1 cellular context compared by ENCODE assay signal in genomic region chr15:52288051-52288942, GRCh38.
A peak's percentile ranks its signal among the peaks of the same experiment; 100 is the strongest.
TF ChIP-seq lines count a peak whose summit lies in the region.

No MANE protein-coding gene starts in this region.

TF ChIP-seq in HepG2, 621 proteins besides CTCF, POLR2A, EP300 and RAD21 (continued from another document and continues in another):
- TF ChIP-seq NCOA1 (CRISPR knock-in tag; IDR thresholded peaks at IDR 0.05) (0 out of 2 replicates have a peak, but pooled peaks have one; percentile 67), ARID4A (CRISPR knock-in tag; IDR thresholded peaks at IDR 0.05; ENCODE audit: borderline replicate concordance) (peak; percentile 94), NFIC (IDR thresholded peaks at IDR 0.05; ENCODE audit: low read length) (no peak; the same call in none of the 2 replicates), U2AF2 (IDR thresholded peaks at IDR 0.05; ENCODE audit: low read depth, low read length) (no peak), ZNF580 (CRISPR knock-in tag; IDR thresholded peaks at IDR 0.05; ENCODE audit: borderline replicate concordance, low read depth) (peak; percentile 79; the same call in 1 of the 2 replicates), ZBTB25 (CRISPR knock-in tag; IDR thresholded peaks at IDR 0.05) (peak; percentile 73), ZNF614 (CRISPR knock-in tag; IDR thresholded peaks at IDR 0.05; ENCODE audit: borderline replicate concordance) (peak; percentile 99), MYPOP (CRISPR knock-in tag; IDR thresholded peaks at IDR 0.05) (0 out of 2 replicates have a peak, but pooled peaks have one; percentile 58), ZNF232 (CRISPR knock-in tag; IDR thresholded peaks at IDR 0.05; ENCODE audit: borderline replicate concordance) (no peak), ZNF564 (CRISPR knock-in tag; IDR thresholded peaks at IDR 0.05) (peak; percentile 82), ZNF687 (CRISPR knock-in tag; IDR thresholded peaks at IDR 0.05) (peak; percentile 92), ZNF644 (CRISPR knock-in tag; IDR thresholded peaks at IDR 0.05; ENCODE audit: low read depth) (peak; percentile 89), ZNF264 (CRISPR knock-in tag; IDR thresholded peaks at IDR 0.05) (peak; percentile 92), SRSF9 (IDR thresholded peaks at IDR 0.05; ENCODE audit: borderline replicate concordance, insufficient read depth, low read depth, low read length, poor library complexity, severe bottlenecking) (no peak), ZNF512B (CRISPR knock-in tag; IDR thresholded peaks at IDR 0.05; ENCODE audit: borderline replicate concordance) (peak; percentile 76; the same call in 1 of the 2 replicates), ZNF83 (CRISPR knock-in tag; IDR thresholded peaks at IDR 0.05; ENCODE audit: borderline replicate concordance) (no peak), ZNF510 (CRISPR knock-in tag; IDR thresholded peaks at IDR 0.05; ENCODE audit: low read depth) (no peak), DMTF1 (CRISPR knock-in tag; IDR thresholded peaks at IDR 0.05) (no peak), ZFP36L2 (CRISPR knock-in tag; IDR thresholded peaks at IDR 0.05) (no peak), ZNF776 (CRISPR knock-in tag; IDR thresholded peaks at IDR 0.05) (peak; percentile 37; the same call in 1 of the 2 replicates), ZNF446 (CRISPR knock-in tag; IDR thresholded peaks at IDR 0.05) (no peak), ZNF121 (CRISPR knock-in tag; IDR thresholded peaks at IDR 0.05) (peak; percentile 50; the same call in 1 of the 2 replicates), SRF (IDR thresholded peaks at IDR 0.05; ENCODE audit: low read depth, low read length) (no peak), CSRNP1 (CRISPR knock-in tag; IDR thresholded peaks at IDR 0.05) (peak; percentile 59; the same call in 1 of the 2 replicates), AFF4 (CRISPR knock-in tag; IDR thresholded peaks at IDR 0.05) (no peak), ZBTB49 (CRISPR knock-in tag; IDR thresholded peaks at IDR 0.05; ENCODE audit: borderline replicate concordance) (no peak), PPARG (CRISPR knock-in tag; conservative IDR thresholded peaks at IDR 0.05) (peak; percentile 91)
